25 cellular contexts compared by ENCODE assay signal in the genomic region with DNA sequence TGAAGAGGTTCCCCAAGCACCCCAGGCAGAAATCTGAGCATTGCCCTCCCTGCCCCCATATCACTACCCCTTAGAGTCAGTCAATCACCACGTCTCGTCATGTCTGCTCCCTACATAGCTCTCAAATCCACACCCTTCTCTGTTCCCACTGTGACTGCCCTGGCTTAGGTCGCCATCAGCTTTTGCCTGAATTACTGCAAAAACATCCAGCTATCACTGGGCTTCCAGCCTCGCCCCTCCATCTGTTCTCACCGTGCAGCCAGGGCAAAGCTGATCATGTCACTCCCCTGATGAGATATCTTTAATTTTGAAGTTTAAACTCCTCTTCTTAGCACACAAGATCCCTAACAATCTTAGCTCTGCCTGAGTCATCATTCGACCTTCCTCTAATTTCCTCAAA.
"Had no signal": no experiment of that assay in that cellular context is flagged by ENCODE, and none has a peak within 500 bp of the region (broad histone marks: within the 10 kb centered on the region; RNA-seq: fewer than 3 reads in every experiment).

No MANE protein-coding gene starts in this region.

- ATAC-seq: heart left ventricle, left lung, lower lobe of right lung, right cardiac atrium, WTC11 had no signal

- H3K4me1 ChIP-seq: ascending aorta, left lung, testis, transverse colon had no signal

- DNase-seq: activated CD4-positive, alpha-beta memory T cell treated with anti-CD3 and anti-CD28 coated beads, Interleukin-2, amount 10 ng/mL, durations not matched to agents 7 days and 5 days; activated CD4-positive, alpha-beta T cell treated with anti-CD3 and anti-CD28 coated beads for 1 hour; activated CD4-positive, alpha-beta T cell treated with anti-CD3 and anti-CD28 coated beads, Interleukin-2, amount 10 ng/mL, durations not matched to agents 7 days and 5 days; activated CD8-positive, alpha-beta memory T cell treated with anti-CD3 and anti-CD28 coated beads, Interleukin-2, amount 50 U/mL, for 48 hours; activated gamma-delta T cell; activated naive CD4-positive, alpha-beta T cell treated with anti-CD3 and anti-CD28 coated beads, Interleukin-2, amount 10 ng/mL, durations not matched to agents 7 days and 5 days; activated naive CD8-positive, alpha-beta T cell treated with anti-CD3 and anti-CD28 coated beads, Interleukin-2, amount 10 ng/mL, durations not matched to agents 7 days and 5 days; activated T-cell treated with anti-CD3 and anti-CD28 coated beads, Interleukin-2, amount 50 U/mL, for 24 hours; effector memory CD4-positive, alpha-beta T cell; erythroblast; heart left ventricle; left lung; lower lobe of right lung; mesenchymal stem cell; posterior cingulate gyrus; right cardiac atrium; stimulated activated naive CD4-positive, alpha-beta T cell; T-helper 9 cell; testis; transverse colon had no signal

- H3K4me3 ChIP-seq: ascending aorta, cardiac muscle cell, coronary artery, dorsolateral prefrontal cortex, heart left ventricle, left lung, lower lobe of right lung, testis, transverse colon had no signal

- H3K36me3 ChIP-seq: ascending aorta, cardiac muscle cell, heart left ventricle, left lung, lower lobe of right lung, transverse colon had no signal

- H3K27me3 ChIP-seq: ascending aorta, cardiac muscle cell, dorsolateral prefrontal cortex, testis, transverse colon had no signal

- H3K27ac ChIP-seq: ascending aorta, cardiac muscle cell, coronary artery, heart left ventricle, left lung, lower lobe of right lung, testis, transverse colon had no signal

- H3K9me3 ChIP-seq: ascending aorta, left lung, lower lobe of right lung, testis, transverse colon had no signal
